In the genomic region with DNA sequence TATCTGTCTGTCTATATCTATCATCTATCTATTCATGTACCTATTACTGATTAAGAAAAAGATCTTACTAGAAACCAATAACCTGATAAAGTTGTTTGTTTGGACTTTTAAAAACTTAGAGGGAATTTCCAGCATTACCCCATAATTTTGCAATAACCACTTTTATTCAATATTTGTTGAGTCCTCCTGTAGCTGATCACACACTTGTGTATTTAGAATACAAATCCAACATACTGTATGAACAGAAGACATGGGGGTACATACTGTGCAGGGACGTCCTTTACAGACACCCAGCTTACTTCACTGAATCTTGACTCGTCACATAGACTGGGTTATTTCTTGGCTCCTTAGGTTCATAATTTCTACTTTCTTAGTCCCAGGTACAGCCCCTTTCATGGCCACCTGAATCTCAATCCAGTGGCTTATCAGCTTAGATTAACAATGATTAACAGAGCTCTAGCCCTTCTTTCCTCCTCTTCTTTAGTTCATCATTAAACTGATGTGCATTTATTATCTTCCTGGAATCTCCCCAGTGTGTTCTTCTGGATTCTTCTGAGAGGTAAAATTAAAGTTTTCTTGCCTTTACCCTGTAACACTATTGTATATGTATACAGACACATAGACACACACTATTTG, we compare ENCODE assay signal across 23 cellular contexts. TPM values are rescaled to one million over a fixed set of nuclear protein-coding genes. Genes with fewer than 3 reads are reported as not detected.
"Had no signal": no experiment of that assay in that cellular context is flagged by ENCODE, and none has a peak within 500 bp of the region (broad histone marks: within the 10 kb centered on the region; RNA-seq: fewer than 3 reads in every experiment).

No MANE protein-coding gene starts in this region.

- H3K36me3 ChIP-seq: lower lobe of right lung, neutrophil, suprapubic skin had no signal

- H3K36me3 Mint-ChIP-seq: brain had no signal

- DNase-seq: activated B cell treated with CpG ODN at 0.5 μM for 24 hours; activated CD4-positive, alpha-beta T cell treated with anti-CD3 and anti-CD28 coated beads, Interleukin-2, amount 10 ng/mL, durations not matched to agents 24 days and 14 days; activated CD8-positive, alpha-beta memory T cell treated with anti-CD3 and anti-CD28 coated beads, Interleukin-2, amount 50 U/mL, for 48 hours; activated gamma-delta T cell; activated T-cell treated with anti-CD3 and anti-CD28 coated beads, Interleukin-2, amount 50 U/mL, for 72 hours; amygdala; effector memory CD4-positive, alpha-beta T cell; hypothalamus; lower lobe of right lung; naive thymus-derived CD4-positive, alpha-beta T cell; posterior cingulate gyrus; retina; stimulated activated CD4-positive, alpha-beta T cell treated with anti-CD3 and anti-CD28 coated beads, Interleukin-15, amount 100 ng/mL, for 24 hours; stimulated activated CD4-positive, alpha-beta T cell treated with anti-CD3 and anti-CD28 coated beads, Interleukin-4, amount 100 ng/mL, for 4 hours; stimulated activated naive CD8-positive, alpha-beta T cell treated with anti-CD3 and anti-CD28 coated beads, Interleukin-15, Interleukin-2, amounts not matched to agents 100 U/mL and 50 U/mL, for 24 hours had no signal

- H3K27me3 ChIP-seq: neutrophil, suprapubic skin had no signal

- ATAC-seq: activated T-cell treated with anti-CD3 and anti-CD28 coated beads, Interleukin-2, amount 50 U/mL, for 72 hours; stimulated activated naive CD8-positive, alpha-beta T cell treated with anti-CD3 and anti-CD28 coated beads, Interleukin-15, Interleukin-2, amounts not matched to agents 100 U/mL and 50 U/mL, for 24 hours had no signal

- H3K4me1 Mint-ChIP-seq: central memory CD8-positive, alpha-beta T cell had no signal

- H3K27ac Mint-ChIP-seq: activated B cell treated with CpG ODN at 0.5 μM for 24 hours; activated CD4-positive, alpha-beta T cell treated with anti-CD3 and anti-CD28 coated beads, Interleukin-2, amount 10 ng/mL, durations not matched to agents 24 days and 14 days; activated naive CD8-positive, alpha-beta T cell; activated T-cell treated with anti-CD3 and anti-CD28 coated beads, Interleukin-2, amount 50 U/mL, for 72 hours; naive thymus-derived CD4-positive, alpha-beta T cell; T-helper 2 cell treated with Interferon-gamma antibody and Interleukin-4, amounts not matched to agents 5 μg/mL and 100 μg/mL, for 36 hours; type B pancreatic cell had no signal

- H3K27me3 Mint-ChIP-seq: activated B cell treated with CpG ODN at 0.5 μM for 24 hours; activated CD4-positive, alpha-beta T cell treated with anti-CD3 and anti-CD28 coated beads, Interleukin-2, amount 10 ng/mL, durations not matched to agents 24 days and 14 days; activated naive CD8-positive, alpha-beta T cell; brain; central memory CD8-positive, alpha-beta T cell; naive thymus-derived CD4-positive, alpha-beta T cell; type B pancreatic cell had no signal

- H3K4me3 ChIP-seq: lower lobe of right lung, suprapubic skin had no signal

- H3K4me3 Mint-ChIP-seq: activated B cell treated with CpG ODN at 0.5 μM for 24 hours; activated CD4-positive, alpha-beta T cell treated with anti-CD3 and anti-CD28 coated beads, Interleukin-2, amount 10 ng/mL, durations not matched to agents 24 days and 14 days; activated naive CD8-positive, alpha-beta T cell; activated T-cell treated with anti-CD3 and anti-CD28 coated beads, Interleukin-2, amount 50 U/mL, for 72 hours; brain; central memory CD8-positive, alpha-beta T cell; naive thymus-derived CD4-positive, alpha-beta T cell; T-helper 2 cell treated with Interferon-gamma antibody and Interleukin-4, amounts not matched to agents 5 μg/mL and 100 μg/mL, for 36 hours; type B pancreatic cell had no signal

- H3K9me3 Mint-ChIP-seq: activated B cell treated with CpG ODN at 0.5 μM for 24 hours; activated CD4-positive, alpha-beta T cell treated with anti-CD3 and anti-CD28 coated beads, Interleukin-2, amount 10 ng/mL, durations not matched to agents 24 days and 14 days; brain; central memory CD8-positive, alpha-beta T cell; T-helper 2 cell treated with Interferon-gamma antibody and Interleukin-4, amounts not matched to agents 5 μg/mL and 100 μg/mL, for 36 hours; type B pancreatic cell had no signal

- H3K27ac ChIP-seq: lower lobe of right lung, neutrophil, suprapubic skin had no signal

- H3K9me3 ChIP-seq: lower lobe of right lung, neutrophil, suprapubic skin had no signal

RNA-seq across cellular contexts. Expression of gene STAT4, which starts 27.4 kb away (rescaled TPM):
- total RNA-seq: SK-MEL-5 had no signal
